ENCODE assay signal across 9 cellular contexts in genomic region chr19:41746593-41747227, GRCh38. TPM values are rescaled to one million over a fixed set of nuclear protein-coding genes. Genes with fewer than 3 reads are reported as not detected.
A peak's percentile ranks its signal among the peaks of the same experiment; 100 is the strongest.
DNase-seq lines count a peak whose midpoint lies in the region; ATAC-seq and TF ChIP-seq lines count a peak whose summit lies in the region.
"Had no signal": no experiment of that assay in that cellular context is flagged by ENCODE, and none has a peak within 500 bp of the region (broad histone marks: within the 10 kb centered on the region; RNA-seq: fewer than 3 reads in every experiment).

No MANE protein-coding gene starts in this region.

- H3K9me3 ChIP-seq in heart right ventricle = no peaks in the 10 kb centered on the region

- H3K36me3 ChIP-seq in heart right ventricle = no peaks in the 10 kb centered on the region

- TF ChIP-seq CTCF in heart right ventricle (IDR thresholded peaks at IDR 0.05) = peak in 7 of 9 donors; percentile 5 to 57 (median 49)

- intact Hi-C loops in heart right ventricle (cut with DNase I) = loop anchor here in 5 of 10 donors (2.0 to 5.0 kb wide), 2 partner anchors 104 kb away; no protein-coding TSS in a partner anchor

- H3K27me3 ChIP-seq in heart right ventricle = peaks cover 0 to 71% (median 33%) of the 10 kb centered on the region in 7 donors

- H3K27ac ChIP-seq in heart right ventricle = no peak overlapping the region

- WGBS in heart right ventricle, 2 donors = 18 to 19% methylated on average over 11 of the region's 11 CpGs

- H3K4me3 ChIP-seq in heart right ventricle = no peak overlapping the region

- ATAC-seq in heart right ventricle (peak in 3 of 8 donors; percentile 62 to 73 (median 62)), HG02588 (IDR thresholded peaks at IDR 0.05; ENCODE audit: unreplicated experiment) (no peak)

- H3K4me1 ChIP-seq in heart right ventricle = peaks cover 0 to 17% (median 0%) of the 10 kb centered on the region in 9 donors

- DNase-seq in DMS153 (lab: John Stamatoyannopoulos, UW) = peak; percentile 82
- peak; percentile 24 for DNase-seq in LHCN-M2 (ENCODE audit: low read depth)
- peak; percentile 69 for DNase-seq in RKO (ENCODE audit: low spot score)
- DNase-seq in activated effector memory CD4-positive, alpha-beta T cell treated with anti-CD3 and anti-CD28 coated beads, Interleukin-2, amount 50 U/mL, for 16 hours = peak; percentile 75
- DNase-seq in heart right ventricle = peak in 1 of 2 donors; percentile 7
- DNase-seq in stimulated activated CD4-positive, alpha-beta T cell treated with anti-CD3 and anti-CD28 coated beads, Interleukin-1b, Interleukin-23, amount 100 ng/mL, for 24 hours (ENCODE audit: low read depth in 4 of 4, low spot score in 1 of 4) = peak; percentile 10 to 33 (median 21)
- DNase-seq in 8988T = no peak

RNA-seq across cellular contexts. Expression of gene CEACAM6, which starts 8.6 kb away (rescaled TPM):
- not detected in 2 replicates for total RNA-seq in LHCN-M2 (2014; rRNA removed)
- polyA plus RNA-seq in LHCN-M2 (2012) = not detected
- total RNA-seq in heart right ventricle = under 1 TPM in 2 of 10 donors, not detected in 8; 0.10 to 0.12 TPM
- polyA plus RNA-seq in heart right ventricle = under 1 TPM in 1 of 2 donors, not detected in 1; 0.03 TPM
- total RNA-seq: T-helper 2 cell treated with Interferon-gamma antibody and Interleukin-4, amounts not matched to agents 100 ng/mL and 5 ng/mL, for 36 hours had no signal

RNA-seq across cellular contexts. Expression of gene CEACAM5, which starts 38.3 kb away (rescaled TPM):
- not detected in 2 replicates for total RNA-seq in LHCN-M2 (2014; rRNA removed)
- polyA plus RNA-seq in LHCN-M2 (2012) = not detected
- total RNA-seq in heart right ventricle = not detected
- polyA plus RNA-seq in heart right ventricle = under 1 TPM in 1 of 2 donors, not detected in 1; 0.03 TPM
- total RNA-seq: T-helper 2 cell treated with Interferon-gamma antibody and Interleukin-4, amounts not matched to agents 100 ng/mL and 5 ng/mL, for 36 hours had no signal

RNA-seq across cellular contexts. Expression of gene CEACAM3, which starts 49.7 kb away (rescaled TPM):
- total RNA-seq in LHCN-M2 (2014; rRNA removed) (not detected in 2 replicates), heart right ventricle (1 to 10 TPM in 1 of 10 donors, under 1 TPM in 7, not detected in 2; 0.21 to 1.5 (median 0.40) TPM)
- polyA plus RNA-seq in LHCN-M2 (2012) = not detected
- polyA plus RNA-seq in heart right ventricle = not detected
- total RNA-seq: T-helper 2 cell treated with Interferon-gamma antibody and Interleukin-4, amounts not matched to agents 100 ng/mL and 5 ng/mL, for 36 hours had no signal

RNA-seq across cellular contexts. Expression of gene CEACAM7, which starts 58.6 kb away (rescaled TPM):
- total RNA-seq in LHCN-M2 (2014; rRNA removed) = not detected in 2 replicates
- not detected for polyA plus RNA-seq in LHCN-M2 (2012)
- total RNA-seq in heart right ventricle = not detected
- not detected for polyA plus RNA-seq in heart right ventricle
- total RNA-seq: T-helper 2 cell treated with Interferon-gamma antibody and Interleukin-4, amounts not matched to agents 100 ng/mL and 5 ng/mL, for 36 hours had no signal
